26 cellular contexts compared by ENCODE assay signal in the genomic region with DNA sequence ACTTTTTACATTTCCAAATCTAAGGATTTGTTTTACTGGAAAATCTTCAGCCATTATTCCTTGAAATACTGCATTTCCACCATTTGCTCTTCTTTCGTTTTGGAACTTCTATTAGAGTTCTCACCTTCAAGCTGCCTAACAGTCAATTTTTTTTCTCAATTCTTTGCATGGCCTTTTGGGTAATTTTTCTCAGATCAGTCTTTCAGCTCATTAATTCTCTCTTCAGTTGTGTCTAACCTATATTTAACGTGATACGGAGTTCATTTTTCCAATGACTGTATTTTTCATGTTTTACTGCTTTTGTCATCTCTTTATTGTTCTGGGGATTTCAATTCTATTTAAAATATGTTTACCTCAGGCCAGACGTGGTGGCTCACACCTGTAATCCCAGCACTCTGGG.
"Had no signal": no experiment of that assay in that cellular context is flagged by ENCODE, and none has a peak within 500 bp of the region (broad histone marks: within the 10 kb centered on the region; RNA-seq: fewer than 3 reads in every experiment).

No MANE protein-coding gene starts in this region.

- DNase-seq: colonic mucosa; cortex of kidney; dermis blood vessel endothelial cell; dorsolateral prefrontal cortex; effector CD4-positive, alpha-beta T cell; effector CD8-positive, alpha-beta T cell; effector memory CD4-positive, alpha-beta T cell; effector memory CD8-positive, alpha-beta T cell; endodermal cell; erythroblast; esophagus squamous epithelium; foreskin fibroblast; foreskin keratinocyte; foreskin melanocyte; gastrocnemius medialis; glutamatergic neuron; head of caudate nucleus; heart left ventricle; heart right ventricle had no signal

- H3K4me1 Mint-ChIP-seq: endodermal cell had no signal

- H3K27ac ChIP-seq: colonic mucosa, coronary artery, dorsolateral prefrontal cortex, epithelial cell of prostate, esophagus muscularis mucosa, esophagus squamous epithelium, foreskin keratinocyte, gastrocnemius medialis, gastroesophageal sphincter, heart left ventricle, heart right ventricle, hepatocyte had no signal

- H3K4me3 Mint-ChIP-seq: dendritic cell treated with granulocyte-macrophage colony-stimulating factor and Interleukin-4, amounts not matched to agents 40 ng/mL and 50 ng/mL, for 4 days; effector memory CD8-positive, alpha-beta T cell; endodermal cell had no signal

- H3K79me2 ChIP-seq: hepatocyte had no signal

- H3K27me3 Mint-ChIP-seq: dendritic cell treated with granulocyte-macrophage colony-stimulating factor and Interleukin-4, amounts not matched to agents 40 ng/mL and 50 ng/mL, for 4 days; effector memory CD8-positive, alpha-beta T cell had no signal

- H3K36me3 ChIP-seq: colonic mucosa, esophagus muscularis mucosa, esophagus squamous epithelium, gastrocnemius medialis, heart right ventricle had no signal

- H3K9me3 ChIP-seq: colonic mucosa had no signal

- H3K27ac Mint-ChIP-seq: dendritic cell treated with granulocyte-macrophage colony-stimulating factor and Interleukin-4, amounts not matched to agents 40 ng/mL and 50 ng/mL, for 4 days; effector memory CD8-positive, alpha-beta T cell; endodermal cell had no signal

- H3K4me2 ChIP-seq: hepatocyte had no signal

- H3K4me3 ChIP-seq: colonic mucosa, coronary artery, dorsolateral prefrontal cortex, esophagus muscularis mucosa, esophagus squamous epithelium, gastrocnemius medialis, gastroesophageal sphincter, heart left ventricle, heart right ventricle, hepatocyte had no signal

- H2AFZ ChIP-seq: hepatocyte had no signal

- H3K4me1 ChIP-seq: colonic mucosa, esophagus muscularis mucosa, esophagus squamous epithelium, foreskin keratinocyte, gastrocnemius medialis, gastroesophageal sphincter, heart left ventricle, heart right ventricle had no signal

- H3K27me3 ChIP-seq: colonic mucosa, dorsolateral prefrontal cortex, esophagus muscularis mucosa, esophagus squamous epithelium, foreskin keratinocyte, gastrocnemius medialis, gastroesophageal sphincter, heart left ventricle, heart right ventricle, hepatocyte had no signal

- ATAC-seq: effector memory CD8-positive, alpha-beta T cell; esophagus mucosa; foreskin keratinocyte; gastrocnemius medialis; gastroesophageal sphincter; heart left ventricle; heart right ventricle had no signal
